Comparison of ENCODE assay signal across 9 cellular contexts in the genomic region with DNA sequence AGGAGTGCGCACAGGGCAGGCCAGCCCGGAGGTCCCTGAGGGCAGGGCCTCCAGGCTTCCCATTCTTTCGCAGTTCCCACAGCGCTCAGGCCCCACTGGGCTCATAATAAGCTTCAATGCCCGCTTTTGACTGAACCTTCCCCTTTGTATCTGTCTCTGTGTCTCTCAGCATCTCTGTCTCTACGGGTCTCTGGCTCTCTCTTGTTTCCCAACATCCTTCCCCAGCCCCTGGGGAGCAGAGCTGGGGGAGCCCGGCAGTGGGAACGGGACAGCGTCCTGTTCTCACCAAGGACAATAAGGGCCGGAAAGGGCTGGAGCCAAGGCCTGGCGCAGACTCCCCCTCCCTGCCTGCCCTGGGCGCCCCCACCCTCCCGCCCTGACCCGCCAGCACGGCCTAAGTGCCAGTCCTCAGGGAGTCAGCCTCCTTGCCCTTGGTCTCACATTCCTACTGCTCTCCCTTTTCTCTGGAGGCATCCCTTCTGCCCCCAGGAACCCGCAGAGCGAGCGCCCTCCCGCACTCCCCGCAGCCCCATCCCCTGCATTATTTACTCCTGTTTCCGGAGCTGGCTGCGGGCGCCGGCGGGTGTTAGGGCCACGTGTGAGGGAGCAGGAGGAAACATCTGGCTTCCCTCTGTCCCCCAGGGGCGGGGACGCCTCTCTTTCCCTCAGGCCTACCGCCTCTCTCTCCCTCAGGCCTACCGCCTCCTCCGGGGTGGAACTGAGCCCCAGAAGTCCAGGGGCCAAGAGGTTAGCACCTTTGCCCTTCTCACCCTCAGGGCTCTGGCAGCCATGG. TPM values are rescaled to one million over a fixed set of nuclear protein-coding genes. Genes with fewer than 3 reads are reported as not detected.
DNase-seq lines count a peak whose midpoint lies in the region; FAIRE-seq and TF ChIP-seq lines count a peak whose summit lies in the region.
"Had no signal": no experiment of that assay in that cellular context is flagged by ENCODE, and none has a peak within 500 bp of the region (broad histone marks: within the 10 kb centered on the region; RNA-seq: fewer than 3 reads in every experiment).

No MANE protein-coding gene starts in this region.

- CTCF ChIA-PET in endothelial cell of umbilical vein (lab: Charles Lee), result interaction anchor here (0.6 to 8.3 kb wide), 30 partner anchors 10 to 607 kb away, joined by 3 to 673 read pairs (median 8); a partner anchor contains a TSS

- no peak overlapping the region for H4K5ac ChIP-seq in mesendoderm (ENCODE audit: low read length)

- H3K79me2 ChIP-seq in endothelial cell of umbilical vein (ENCODE audit: control insufficient read depth, insufficient read depth, low read length), result peaks cover 3% of the 10 kb centered on the region
- H3K79me2 ChIP-seq in mesendoderm (ENCODE audit: control insufficient read depth, insufficient read depth, low read length), result no peaks in the 10 kb centered on the region

- FAIRE-seq in endothelial cell of umbilical vein (lab: Jason Lieb, UNC), result peak; percentile 81
- FAIRE-seq: endometrium had no signal

- peak overlapping the region; percentile 8 for H3K18ac ChIP-seq in mesendoderm (ENCODE audit: low read length)

- no peak overlapping the region for H4K8ac ChIP-seq in mesendoderm (ENCODE audit: low read depth, low read length)

- no peak overlapping the region for H2BK15ac ChIP-seq in mesendoderm (replicated peaks; ENCODE audit: low read depth)

- H3K4me2 ChIP-seq in BLaER1 (peak overlapping the region; percentile 81), endothelial cell of umbilical vein (ENCODE audit: insufficient read depth, low read length) (peak overlapping the region; percentile 42), mesendoderm (ENCODE audit: low read length) (peak overlapping the region; percentile 58)

- H3K9me3 ChIP-seq in BLaER1, result peaks cover 8% of the 10 kb centered on the region; the same call in 1 of the 2 replicates
- no peaks in the 10 kb centered on the region for H3K9me3 ChIP-seq in endothelial cell of umbilical vein (replicated peaks; ENCODE audit: control insufficient read depth, insufficient read depth, low read length)

- H3K4me1 ChIP-seq in BLaER1 (peaks cover 40% of the 10 kb centered on the region), endothelial cell of umbilical vein (ENCODE audit: control insufficient read depth, extremely low read depth, insufficient read depth, low read length) (peaks cover 16% of the 10 kb centered on the region), mesendoderm (ENCODE audit: control insufficient read depth, low read depth, low read length) (peaks cover 3% of the 10 kb centered on the region)

- TF ChIP-seq POLR2A in NB4 (IDR thresholded peaks at IDR 0.05; ENCODE audit: extremely low read depth, insufficient read length) (no peak), endothelial cell of umbilical vein (IDR thresholded peaks at IDR 0.05; ENCODE audit: low read depth, low read length) (no peak)

- H3K9ac ChIP-seq in BLaER1, result peak overlapping the region; percentile 84
- H3K9ac ChIP-seq in endothelial cell of umbilical vein (replicated peaks; ENCODE audit: extremely low read depth, insufficient read depth, low read length), result peak overlapping the region; percentile 67
- H3K9ac ChIP-seq in mesendoderm (ENCODE audit: low read length), result peak overlapping the region; percentile 36

- H3K4me3 ChIP-seq in BLaER1 (peak overlapping the region; percentile 57), NB4 (ENCODE audit: low read depth, low read length) (no peak overlapping the region), endothelial cell of umbilical vein (replicated peaks in 1 of 3; ENCODE audit: insufficient read depth in 1 of 3, low read depth in 1 of 3, low read length in 3 of 3) (no peak overlapping the region), mesendoderm (ENCODE audit: low read length) (no peak overlapping the region)

- H3K56ac ChIP-seq in mesendoderm (ENCODE audit: low read length), result peak overlapping the region; percentile 67

- in situ Hi-C loops in ACHN (cut with HindIII; ENCODE audit: low pct_ligation_motif_present, low pct_unique_long_range_greater_than_20kb, low sequenced_read_pairs), result no loop called here

- no peak overlapping the region for H2BK120ac ChIP-seq in mesendoderm (ENCODE audit: low read depth, low read length)

- TF ChIP-seq CTCF in NB4 (IDR thresholded peaks at IDR 0.05; ENCODE audit: low read depth, low read length), result no peak
- no peak for TF ChIP-seq CTCF in endothelial cell of umbilical vein (IDR thresholded peaks at IDR 0.05; ENCODE audit: extremely low read depth in 1 of 2, insufficient read depth in 1 of 2, low read depth in 1 of 2, low read length in 2 of 2)
- TF ChIP-seq CTCF in GM20000 (IDR thresholded peaks at IDR 0.05; ENCODE audit: extremely low read depth, missing control alignments), result no peak

- H2BK5ac ChIP-seq in mesendoderm (ENCODE audit: low read length), result no peak overlapping the region

- H3K27me3 ChIP-seq in BLaER1 (no peaks in the 10 kb centered on the region), endothelial cell of umbilical vein (ENCODE audit: control insufficient read depth in 2 of 2, insufficient read depth in 2 of 2, low read length in 2 of 2) (no peaks in the 10 kb centered on the region), mesendoderm (ENCODE audit: insufficient read depth, low read length, poor library complexity) (no peaks in the 10 kb centered on the region)

- POLR2A ChIA-PET in endothelial cell of umbilical vein (lab: Charles Lee), result interaction anchor here (0.6 to 1.7 kb wide), 4 partner anchors 27 to 75 kb away, joined by 3 to 5 read pairs (median 4); no protein-coding TSS in a partner anchor

- H3K36me3 ChIP-seq in BLaER1 (peaks cover 32% of the 10 kb centered on the region), endothelial cell of umbilical vein (ENCODE audit: control insufficient read depth in 2 of 2, extremely low read depth in 1 of 2, insufficient read depth in 2 of 2, low read length in 2 of 2) (peaks cover 3 to 9% of the 10 kb centered on the region in 2 experiments), mesendoderm (ENCODE audit: control insufficient read depth, insufficient read depth, low read length) (peaks cover 1% of the 10 kb centered on the region)

- no peaks in the 10 kb centered on the region for H3K79me1 ChIP-seq in mesendoderm (ENCODE audit: low read length)

- H3K4ac ChIP-seq in mesendoderm (ENCODE audit: low read depth, low read length), result no peak overlapping the region

- BruUV-seq in endothelial cell of umbilical vein (replicated peaks; lab: Mats Ljungman, UMichigan), result no TSS peak

- intact Hi-C loops in endothelial cell of umbilical vein (cut with micrococcal nuclease), result loop anchor here (1.0 kb wide), 5 partner anchors 26 to 121 kb away; a partner anchor contains a TSS

- H2AFZ ChIP-seq in endothelial cell of umbilical vein (ENCODE audit: low read depth, low read length), result peak overlapping the region; percentile 56

- no CpG with 5 or more reads among the region's 31 CpGs for WGBS in mesendoderm (ENCODE audit: extremely low coverage, insufficient coverage, low lambda C conversion rate)

- peak overlapping the region; percentile 98 for H3K27ac ChIP-seq in BLaER1
- peak overlapping the region; percentile 87 for H3K27ac ChIP-seq in endothelial cell of umbilical vein (ENCODE audit: insufficient read depth, low read depth, low read length)
- H3K27ac ChIP-seq in mesendoderm (ENCODE audit: low read depth, low read length), result no peak overlapping the region

- no peaks in the 10 kb centered on the region for H3K9me1 ChIP-seq in endothelial cell of umbilical vein (replicated peaks; ENCODE audit: control insufficient read depth, extremely low read depth, insufficient read depth, low read length)

- DNase-seq in NB4 (ENCODE audit: low read depth) (peak; percentile 78), endothelial cell of umbilical vein (ENCODE audit: low read depth, low spot score) (peak; percentile 86), mesendoderm (peak; percentile 54), GM20000 (ENCODE audit: low spot score) (no peak), SKM-1 (lab: John Stamatoyannopoulos, UW; ENCODE audit: unreplicated experiment) (no peak), ACHN (no peak)
- no peak for DNase-seq in stimulated activated CD4-positive, alpha-beta T cell treated with anti-CD3 and anti-CD28 coated beads, Interleukin-4, amount 100 ng/mL, for 24 hours

- H4K20me1 ChIP-seq in BLaER1, result no peaks in the 10 kb centered on the region
- H4K20me1 ChIP-seq in endothelial cell of umbilical vein (replicated peaks; ENCODE audit: control insufficient read depth, extremely low read depth, insufficient read depth, low read length), result no peaks in the 10 kb centered on the region

- H2AK5ac ChIP-seq in mesendoderm (ENCODE audit: low read length), result no peak overlapping the region

- H3K23ac ChIP-seq in mesendoderm (ENCODE audit: low read length), result no peak overlapping the region

- dilution Hi-C loops in endothelial cell of umbilical vein (cut with MboI; ENCODE audit: extremely low pct_ligation_motif_present, low sequenced_read_pairs), result no loop called here

RNA-seq across cellular contexts. Expression of a gene that starts 6.5 kb away (rescaled TPM):
- total RNA-seq in endothelial cell of umbilical vein, result 170 and 207 TPM in 2 replicates
- 362 and 409 TPM in 2 replicates for polyA plus RNA-seq in endothelial cell of umbilical vein
- polyA plus RNA-seq in endothelial cell of umbilical vein (2011; cell fraction: cytosol; rRNA removed), result 298 and 301 TPM in 2 replicates
- polyA plus RNA-seq in endothelial cell of umbilical vein (2011; cell fraction: nucleus; rRNA removed), result 92.2 and 112 TPM in 2 replicates
- 200 and 222 TPM in 2 replicates for polyA plus RNA-seq in endothelial cell of umbilical vein (2012)
- 246 and 346 TPM in 2 replicates for polyA minus RNA-seq in endothelial cell of umbilical vein
- 286 TPM for polyA minus RNA-seq in endothelial cell of umbilical vein (2011; cell fraction: cytosol; rRNA and poly(A)+ RNA removed)
- 38.0 and 44.5 TPM in 2 replicates for polyA minus RNA-seq in endothelial cell of umbilical vein (2011; cell fraction: nucleus; rRNA and poly(A)+ RNA removed)
- 196 TPM for polyA plus RNA-seq in mesendoderm (2013, experiment 1 of 2)
- polyA plus RNA-seq in mesendoderm (2013, experiment 2 of 2), result 199 TPM

RNA-seq across cellular contexts. Expression of a gene that starts 7.1 kb away (rescaled TPM):
- 9.6 and 10.0 TPM in 2 replicates for total RNA-seq in endothelial cell of umbilical vein
- polyA plus RNA-seq in endothelial cell of umbilical vein, result 9.5 and 12.7 TPM in 2 replicates
- 4.9 and 5.8 TPM in 2 replicates for polyA plus RNA-seq in endothelial cell of umbilical vein (2011; cell fraction: cytosol; rRNA removed)
- polyA plus RNA-seq in endothelial cell of umbilical vein (2011; cell fraction: nucleus; rRNA removed), result 20.9 and 24.0 TPM in 2 replicates
- polyA plus RNA-seq in endothelial cell of umbilical vein (2012), result 5.6 and 7.1 TPM in 2 replicates
- 7.2 and 10.3 TPM in 2 replicates for polyA minus RNA-seq in endothelial cell of umbilical vein
- not detected for polyA minus RNA-seq in endothelial cell of umbilical vein (2011; cell fraction: cytosol; rRNA and poly(A)+ RNA removed)
- polyA minus RNA-seq in endothelial cell of umbilical vein (2011; cell fraction: nucleus; rRNA and poly(A)+ RNA removed), result 10.0 and 11.3 TPM in 2 replicates
- polyA plus RNA-seq in mesendoderm (2013, experiment 1 of 2), result 1.8 TPM
- 2.0 TPM for polyA plus RNA-seq in mesendoderm (2013, experiment 2 of 2)

RNA-seq across cellular contexts. Expression of a gene that starts 26.2 kb away (rescaled TPM):
- total RNA-seq in endothelial cell of umbilical vein, result 69.6 and 78.8 TPM in 2 replicates
- 258 and 315 TPM in 2 replicates for polyA plus RNA-seq in endothelial cell of umbilical vein
- polyA plus RNA-seq in endothelial cell of umbilical vein (2011; cell fraction: cytosol; rRNA removed), result 105 and 126 TPM in 2 replicates
- polyA plus RNA-seq in endothelial cell of umbilical vein (2011; cell fraction: nucleus; rRNA removed), result 31.3 and 32.5 TPM in 2 replicates
- polyA plus RNA-seq in endothelial cell of umbilical vein (2012), result 62.2 and 63.4 TPM in 2 replicates
- 16.3 and 17.2 TPM in 2 replicates for polyA minus RNA-seq in endothelial cell of umbilical vein
- polyA minus RNA-seq in endothelial cell of umbilical vein (2011; cell fraction: cytosol; rRNA and poly(A)+ RNA removed), result 39.9 TPM
- polyA minus RNA-seq in endothelial cell of umbilical vein (2011; cell fraction: nucleus; rRNA and poly(A)+ RNA removed), result 3.8 and 6.2 TPM in 2 replicates
- 84.8 TPM for polyA plus RNA-seq in mesendoderm (2013, experiment 1 of 2)
- polyA plus RNA-seq in mesendoderm (2013, experiment 2 of 2), result 79.1 TPM

RNA-seq across cellular contexts. Expression of a gene that starts 30.9 kb away (rescaled TPM):
- total RNA-seq in endothelial cell of umbilical vein, result 29.5 and 30.8 TPM in 2 replicates
- 66.1 and 70.4 TPM in 2 replicates for polyA plus RNA-seq in endothelial cell of umbilical vein
- polyA plus RNA-seq in endothelial cell of umbilical vein (2011; cell fraction: cytosol; rRNA removed), result 50.3 and 53.2 TPM in 2 replicates
- polyA plus RNA-seq in endothelial cell of umbilical vein (2011; cell fraction: nucleus; rRNA removed), result 19.9 and 27.1 TPM in 2 replicates
- 24.9 and 28.5 TPM in 2 replicates for polyA plus RNA-seq in endothelial cell of umbilical vein (2012)
- polyA minus RNA-seq in endothelial cell of umbilical vein, result 37.9 and 44.6 TPM in 2 replicates
- polyA minus RNA-seq in endothelial cell of umbilical vein (2011; cell fraction: cytosol; rRNA and poly(A)+ RNA removed), result 24.1 TPM
- 9.4 and 13.5 TPM in 2 replicates for polyA minus RNA-seq in endothelial cell of umbilical vein (2011; cell fraction: nucleus; rRNA and poly(A)+ RNA removed)
- polyA plus RNA-seq in mesendoderm (2013, experiment 1 of 2), result 23.4 TPM
- polyA plus RNA-seq in mesendoderm (2013, experiment 2 of 2), result 22.4 TPM

RNA-seq across cellular contexts. Expression of a gene that starts 38.9 kb away (rescaled TPM):
- 107 and 111 TPM in 2 replicates for total RNA-seq in endothelial cell of umbilical vein
- polyA plus RNA-seq in endothelial cell of umbilical vein, result 289 and 295 TPM in 2 replicates
- 268 and 300 TPM in 2 replicates for polyA plus RNA-seq in endothelial cell of umbilical vein (2011; cell fraction: cytosol; rRNA removed)
- 383 and 395 TPM in 2 replicates for polyA plus RNA-seq in endothelial cell of umbilical vein (2011; cell fraction: nucleus; rRNA removed)
- 46.9 and 49.6 TPM in 2 replicates for polyA plus RNA-seq in endothelial cell of umbilical vein (2012)
- polyA minus RNA-seq in endothelial cell of umbilical vein, result 211 and 255 TPM in 2 replicates
- 133 TPM for polyA minus RNA-seq in endothelial cell of umbilical vein (2011; cell fraction: cytosol; rRNA and poly(A)+ RNA removed)
- 87.5 and 107 TPM in 2 replicates for polyA minus RNA-seq in endothelial cell of umbilical vein (2011; cell fraction: nucleus; rRNA and poly(A)+ RNA removed)
- polyA plus RNA-seq in mesendoderm (2013, experiment 1 of 2), result 2.2 TPM
- 1.9 TPM for polyA plus RNA-seq in mesendoderm (2013, experiment 2 of 2)

Comparison
In these comparisons a context has a peak if more than half of its experiments do, and no peak if none do; other contexts are left out.
1. DNase-seq: peak in NB4 (single experiment), endothelial cell of umbilical vein (single experiment) and mesendoderm (single experiment); none in GM20000 (single experiment), SKM-1 (single experiment), ACHN (single experiment) and stimulated activated CD4-positive, alpha-beta T cell treated with anti-CD3 and anti-CD28 coated beads, Interleukin-4, amount 100 ng/mL, for 24 hours (single experiment).
2. Peak in every context shown above with its lines, with median percentiles within 50 percentile points of each other: H3K4me2 ChIP-seq and H3K9ac ChIP-seq.